Comparison of ENCODE assay signal across 25 cellular contexts in the genomic region with DNA sequence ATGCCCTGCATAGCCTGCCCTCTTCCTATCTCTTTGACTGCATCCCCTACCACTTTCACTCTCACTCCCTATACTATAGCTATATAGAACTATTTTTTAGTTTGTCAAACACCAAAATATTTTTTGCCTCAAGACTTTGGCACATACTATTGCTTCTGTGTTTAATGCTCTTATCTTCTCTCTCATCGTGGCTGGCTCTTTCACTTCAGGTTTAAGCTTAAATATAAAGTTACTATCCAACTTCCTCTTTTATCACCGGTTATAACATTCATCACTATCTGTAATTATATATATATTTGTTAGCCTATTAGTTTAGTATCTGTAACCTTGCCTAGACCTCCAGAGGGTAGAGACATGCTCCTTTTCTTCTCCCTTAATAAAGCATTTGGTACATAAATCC. TPM values are rescaled to one million over a fixed set of nuclear protein-coding genes. Genes with fewer than 3 reads are reported as not detected.
A peak's percentile ranks its signal among the peaks of the same experiment; 100 is the strongest.
DNase-seq lines count a peak whose midpoint lies in the region; ATAC-seq and TF ChIP-seq lines count a peak whose summit lies in the region.
"Had no signal": no experiment of that assay in that cellular context is flagged by ENCODE, and none has a peak within 500 bp of the region (broad histone marks: within the 10 kb centered on the region; RNA-seq: fewer than 3 reads in every experiment).

No MANE protein-coding gene starts in this region.

- no peak overlapping the region for H2AFZ ChIP-seq in fibroblast of lung (ENCODE audit: low read length)

- TF ChIP-seq CTCF in Caco-2 (IDR thresholded peaks at IDR 0.05; ENCODE audit: insufficient read depth in 1 of 2, low read depth in 1 of 2, low read length in 1 of 2, severe bottlenecking in 1 of 2, unreplicated experiment in 1 of 2), result no peak
- no peak for TF ChIP-seq CTCF in fibroblast of lung (conservative IDR thresholded peaks at IDR 0.05 in 1 of 2, IDR thresholded peaks at IDR 0.05 in 1 of 2; ENCODE audit: low read depth in 1 of 2, low read length in 2 of 2)

- CTCF ChIA-PET in Caco-2 (lab: Charles Lee), result interaction anchor here (0.7 kb wide), 1 partner anchor 12 kb away, joined by 3 read pairs; the partner anchor contains the start of gene HMGB2

- ATAC-seq in GM21576 (IDR thresholded peaks at IDR 0.05; ENCODE audit: unreplicated experiment), result peak; percentile 60
- no peak for ATAC-seq in stimulated activated naive B cell treated with anti-CD40 and anti-IgM and Interleukin-4, amounts not matched to agents 10 μg/mL and 1 μg/mL and 100 μg/mL, for 72 hours (replicated peaks)
- no peak for ATAC-seq in GM21529 (IDR thresholded peaks at IDR 0.05; ENCODE audit: unreplicated experiment)
- ATAC-seq: heart right ventricle had no signal

- H3K4me1 Mint-ChIP-seq in Caco-2 (ENCODE audit: low read depth, unreplicated experiment), result peaks cover 17% of the 10 kb centered on the region
- H3K4me1 Mint-ChIP-seq in stimulated activated naive B cell treated with anti-CD40 and anti-IgM and Interleukin-4, amounts not matched to agents 10 μg/mL and 1 μg/mL and 100 μg/mL, for 72 hours, result peaks cover 5 to 9% of the 10 kb centered on the region in 2 donors
- H3K4me1 Mint-ChIP-seq: CD4-positive, alpha-beta memory T cell had no signal

- H3K4me3 ChIP-seq in Caco-2 (ENCODE audit: low read depth, low read length) (no peak overlapping the region), fibroblast of lung (replicated peaks in 1 of 4; ENCODE audit: control extremely low read depth in 1 of 4, insufficient read depth in 1 of 4, low read depth in 3 of 4, low read length in 4 of 4) (no peak overlapping the region)
- H3K4me3 ChIP-seq: colonic mucosa, heart right ventricle, left ventricle myocardium inferior, tibial nerve had no signal

- peak overlapping the region; percentile 20 for H3K4me2 ChIP-seq in fibroblast of lung (ENCODE audit: extremely low read depth, insufficient read depth, low read length)

- H3K27ac Mint-ChIP-seq in Caco-2 (ENCODE audit: unreplicated experiment), result peak overlapping the region; percentile 29
- H3K27ac Mint-ChIP-seq in stimulated activated naive B cell treated with anti-CD40 and anti-IgM and Interleukin-4, amounts not matched to agents 10 μg/mL and 1 μg/mL and 100 μg/mL, for 72 hours, result no peak overlapping the region
- H3K27ac Mint-ChIP-seq: activated T-helper 2 cell treated with anti-CD3 and anti-CD28 coated beads, Interferon-gamma antibody, Interleukin-2, Interleukin-4, amounts not matched to agents 10 μg/mL and 5 μg/mL and 100 μg/mL, durations not matched to agents 14 hours and 24 hours and 36 hours; brain; CD4-positive, alpha-beta memory T cell; nephron progenitor cell; stimulated activated naive CD8-positive, alpha-beta T cell treated with anti-CD3 and anti-CD28 coated beads, Interleukin-15, Interleukin-2, amounts not matched to agents 100 ng/mL and 50 ng/mL, for 24 hours had no signal

- no peaks in the 10 kb centered on the region for H3K36me3 ChIP-seq in Caco-2 (ENCODE audit: control insufficient read depth, insufficient read depth, low read length)
- H3K36me3 ChIP-seq in fibroblast of lung (ENCODE audit: control insufficient read depth, insufficient read depth, low read length), result no peaks in the 10 kb centered on the region
- H3K36me3 ChIP-seq: colonic mucosa, heart right ventricle, left ventricle myocardium inferior had no signal

- no peaks in the 10 kb centered on the region for H4K20me1 ChIP-seq in fibroblast of lung (ENCODE audit: control insufficient read depth, extremely low read depth, insufficient read depth, low read length)

- no peaks in the 10 kb centered on the region for H3K27me3 Mint-ChIP-seq in Caco-2 (ENCODE audit: insufficient read depth, unreplicated experiment)
- no peaks in the 10 kb centered on the region for H3K27me3 Mint-ChIP-seq in stimulated activated naive B cell treated with anti-CD40 and anti-IgM and Interleukin-4, amounts not matched to agents 10 μg/mL and 1 μg/mL and 100 μg/mL, for 72 hours

- H3K79me2 ChIP-seq in fibroblast of lung (ENCODE audit: control insufficient read depth, insufficient read depth, low read length), result no peaks in the 10 kb centered on the region

- peaks cover 22% of the 10 kb centered on the region; the same call in 1 of the 2 replicates for H3K4me1 ChIP-seq in Caco-2
- H3K4me1 ChIP-seq in fibroblast of lung (ENCODE audit: control insufficient read depth, extremely low read depth, insufficient read depth, low read length), result peaks cover 3% of the 10 kb centered on the region
- H3K4me1 ChIP-seq: colonic mucosa, left ventricle myocardium inferior, tibial nerve had no signal

- H3K4me3 Mint-ChIP-seq in Caco-2 (ENCODE audit: unreplicated experiment), result no peak overlapping the region
- H3K4me3 Mint-ChIP-seq in stimulated activated naive B cell treated with anti-CD40 and anti-IgM and Interleukin-4, amounts not matched to agents 10 μg/mL and 1 μg/mL and 100 μg/mL, for 72 hours, result peak overlapping the region in 1 of 2 donors; percentile 50
- H3K4me3 Mint-ChIP-seq: brain; CD4-positive, alpha-beta memory T cell; nephron progenitor cell; stimulated activated naive CD8-positive, alpha-beta T cell treated with anti-CD3 and anti-CD28 coated beads, Interleukin-15, Interleukin-2, amounts not matched to agents 100 ng/mL and 50 ng/mL, for 24 hours had no signal

- no peak overlapping the region for H3K9ac ChIP-seq in fibroblast of lung (ENCODE audit: insufficient read depth, low read length)

- DNase-seq in Caco-2, result no peak
- peak; percentile 34 for DNase-seq in OCI-M1 (lab: John Stamatoyannopoulos, UW)
- no peak for DNase-seq in fibroblast of lung (ENCODE audit: low read depth in 2 of 2)
- no peak for DNase-seq in HK-2 (ENCODE audit: unreplicated experiment)
- no peak for DNase-seq in NCI-H69 (lab: John Stamatoyannopoulos, UW)
- no peak for DNase-seq in stimulated activated naive B cell treated with anti-CD40 and anti-IgM and Interleukin-4, amounts not matched to agents 10 μg/mL and 1 μg/mL and 100 μg/mL, for 72 hours
- DNase-seq: activated CD4-positive, alpha-beta T cell treated with anti-CD3 and anti-CD28 coated beads for 48 hours; CD4-positive, alpha-beta memory T cell; colonic mucosa; DMS53; heart right ventricle; KG1; left ventricle myocardium inferior; NCI-H1105; NCI-H510A; nephron progenitor cell; posterior cingulate gyrus; stimulated activated CD4-positive, alpha-beta T cell treated with anti-CD3 and anti-CD28 coated beads, Interleukin-2, amount 100 ng/mL, for 24 hours had no signal

- intact Hi-C loops in Caco-2 (cut with micrococcal nuclease; ENCODE audit: unreplicated experiment), result loop anchor here (1.0 kb wide), 1 partner anchor 10 kb away; no protein-coding TSS in a partner anchor

- H3K36me3 Mint-ChIP-seq in Caco-2 (ENCODE audit: insufficient read depth, unreplicated experiment), result no peaks in the 10 kb centered on the region
- no peaks in the 10 kb centered on the region for H3K36me3 Mint-ChIP-seq in stimulated activated naive B cell treated with anti-CD40 and anti-IgM and Interleukin-4, amounts not matched to agents 10 μg/mL and 1 μg/mL and 100 μg/mL, for 72 hours
- H3K36me3 Mint-ChIP-seq: CD4-positive, alpha-beta memory T cell had no signal

- no peak overlapping the region for H3K27ac ChIP-seq in fibroblast of lung (ENCODE audit: insufficient read depth, low read length)
- H3K27ac ChIP-seq: colonic mucosa, heart right ventricle, left ventricle myocardium inferior, tibial nerve had no signal

- H3K27me3 ChIP-seq in Caco-2 (replicated peaks; ENCODE audit: control insufficient read depth, insufficient read depth, low read length) (no peaks in the 10 kb centered on the region), fibroblast of lung (ENCODE audit: control insufficient read depth, insufficient read depth, low read length) (no peaks in the 10 kb centered on the region)
- H3K27me3 ChIP-seq: colonic mucosa, heart right ventricle, tibial nerve had no signal

- no peaks in the 10 kb centered on the region for H3K9me3 ChIP-seq in Caco-2
- H3K9me3 ChIP-seq in fibroblast of lung (ENCODE audit: control insufficient read depth, insufficient read depth, low read depth, low read length), result no peaks in the 10 kb centered on the region
- H3K9me3 ChIP-seq: colonic mucosa, heart right ventricle, left ventricle myocardium inferior, tibial nerve had no signal

- no peaks in the 10 kb centered on the region for H3K9me3 Mint-ChIP-seq in Caco-2 (ENCODE audit: unreplicated experiment)
- H3K9me3 Mint-ChIP-seq in stimulated activated naive B cell treated with anti-CD40 and anti-IgM and Interleukin-4, amounts not matched to agents 10 μg/mL and 1 μg/mL and 100 μg/mL, for 72 hours, result no peaks in the 10 kb centered on the region
- H3K9me3 Mint-ChIP-seq: activated T-helper 2 cell treated with anti-CD3 and anti-CD28 coated beads, Interferon-gamma antibody, Interleukin-2, Interleukin-4, amounts not matched to agents 10 μg/mL and 5 μg/mL and 100 μg/mL, durations not matched to agents 14 hours and 24 hours and 36 hours; brain; stimulated activated naive CD8-positive, alpha-beta T cell treated with anti-CD3 and anti-CD28 coated beads, Interleukin-15, Interleukin-2, amounts not matched to agents 100 ng/mL and 50 ng/mL, for 24 hours had no signal

- POLR2A ChIA-PET in Caco-2 (lab: Charles Lee), result interaction anchor here (1.2 to 2.3 kb wide), 2 partner anchors 11 to 25 kb away, joined by 6 to 21 read pairs; partner anchors contain the start of genes HMGB2 and SAP30

- no TSS peak for BruUV-seq in Caco-2 (replicated peaks; lab: Mats Ljungman, UMichigan)

RNA-seq across cellular contexts. Expression of gene HMGB2, which starts 11.5 kb away (rescaled TPM):
- total RNA-seq in Caco-2 (2022) (272 and 326 TPM in 2 replicates), fibroblast of lung (57.0 and 183 TPM in 2 replicates)
- 123 and 215 TPM in 2 replicates for polyA plus RNA-seq in fibroblast of lung
- polyA plus RNA-seq in fibroblast of lung (2012), result 93.0 and 180 TPM in 2 replicates
- 2.0 and 4.9 TPM in 2 replicates for polyA minus RNA-seq in fibroblast of lung (ENCODE audit: low replicate concordance)

RNA-seq across cellular contexts. Expression of gene SAP30, which starts 25.1 kb away (rescaled TPM):
- 9.4 and 9.8 TPM in 2 replicates for total RNA-seq in Caco-2 (2022)
- total RNA-seq in fibroblast of lung, result 33.4 and 101 TPM in 2 replicates
- 32.5 and 33.6 TPM in 2 replicates for polyA plus RNA-seq in fibroblast of lung
- polyA plus RNA-seq in fibroblast of lung (2012), result 30.3 and 33.9 TPM in 2 replicates
- 1.1 TPM in 2 replicates for polyA minus RNA-seq in fibroblast of lung (ENCODE audit: low replicate concordance)

RNA-seq across cellular contexts. Expression of gene SCRG1, which starts 53.3 kb away (rescaled TPM):
- total RNA-seq in Caco-2 (2022) (not detected in 2 replicates), fibroblast of lung (0.17 and 1.0 TPM in 2 replicates)
- 0.20 and 0.39 TPM in 2 replicates for polyA plus RNA-seq in fibroblast of lung
- polyA plus RNA-seq in fibroblast of lung (2012), result 0.17 and 0.19 TPM in 2 replicates
- polyA minus RNA-seq in fibroblast of lung (ENCODE audit: low replicate concordance), result not detected in 2 replicates
- total RNA-seq: activated T-helper 2 cell treated with anti-CD3 and anti-CD28 coated beads, Interferon-gamma antibody, Interleukin-2, Interleukin-4, amounts not matched to agents 10 μg/mL and 5 μg/mL and 100 μg/mL, durations not matched to agents 14 hours and 24 hours and 36 hours; CD4-positive, alpha-beta memory T cell; mononuclear cell had no signal
